Comparison of ENCODE assay signal across 1 cellular context in genomic region chr10:127195041-127195506, GRCh38.
TF ChIP-seq lines count a peak whose summit lies in the region.

No MANE protein-coding gene starts in this region.

TF ChIP-seq in GM23338, 12 proteins besides CTCF, POLR2A, EP300 and RAD21 (continued from another document):
- TF ChIP-seq, protein P1, sequence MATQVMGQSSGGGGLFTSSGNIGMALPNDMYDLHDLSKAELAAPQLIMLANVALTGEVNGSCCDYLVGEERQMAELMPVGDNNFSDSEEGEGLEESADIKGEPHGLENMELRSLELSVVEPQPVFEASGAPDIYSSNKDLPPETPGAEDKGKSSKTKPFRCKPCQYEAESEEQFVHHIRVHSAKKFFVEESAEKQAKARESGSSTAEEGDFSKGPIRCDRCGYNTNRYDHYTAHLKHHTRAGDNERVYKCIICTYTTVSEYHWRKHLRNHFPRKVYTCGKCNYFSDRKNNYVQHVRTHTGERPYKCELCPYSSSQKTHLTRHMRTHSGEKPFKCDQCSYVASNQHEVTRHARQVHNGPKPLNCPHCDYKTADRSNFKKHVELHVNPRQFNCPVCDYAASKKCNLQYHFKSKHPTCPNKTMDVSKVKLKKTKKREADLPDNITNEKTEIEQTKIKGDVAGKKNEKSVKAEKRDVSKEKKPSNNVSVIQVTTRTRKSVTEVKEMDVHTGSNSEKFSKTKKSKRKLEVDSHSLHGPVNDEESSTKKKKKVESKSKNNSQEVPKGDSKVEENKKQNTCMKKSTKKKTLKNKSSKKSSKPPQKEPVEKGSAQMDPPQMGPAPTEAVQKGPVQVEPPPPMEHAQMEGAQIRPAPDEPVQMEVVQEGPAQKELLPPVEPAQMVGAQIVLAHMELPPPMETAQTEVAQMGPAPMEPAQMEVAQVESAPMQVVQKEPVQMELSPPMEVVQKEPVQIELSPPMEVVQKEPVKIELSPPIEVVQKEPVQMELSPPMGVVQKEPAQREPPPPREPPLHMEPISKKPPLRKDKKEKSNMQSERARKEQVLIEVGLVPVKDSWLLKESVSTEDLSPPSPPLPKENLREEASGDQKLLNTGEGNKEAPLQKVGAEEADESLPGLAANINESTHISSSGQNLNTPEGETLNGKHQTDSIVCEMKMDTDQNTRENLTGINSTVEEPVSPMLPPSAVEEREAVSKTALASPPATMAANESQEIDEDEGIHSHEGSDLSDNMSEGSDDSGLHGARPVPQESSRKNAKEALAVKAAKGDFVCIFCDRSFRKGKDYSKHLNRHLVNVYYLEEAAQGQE (IDR thresholded peaks at IDR 0.05; ENCODE audit: unreplicated experiment): no peak
- TF ChIP-seq ZNF114 (CRISPR knock-in tag; IDR thresholded peaks at IDR 0.05): no peak
- TF ChIP-seq, protein P2, sequence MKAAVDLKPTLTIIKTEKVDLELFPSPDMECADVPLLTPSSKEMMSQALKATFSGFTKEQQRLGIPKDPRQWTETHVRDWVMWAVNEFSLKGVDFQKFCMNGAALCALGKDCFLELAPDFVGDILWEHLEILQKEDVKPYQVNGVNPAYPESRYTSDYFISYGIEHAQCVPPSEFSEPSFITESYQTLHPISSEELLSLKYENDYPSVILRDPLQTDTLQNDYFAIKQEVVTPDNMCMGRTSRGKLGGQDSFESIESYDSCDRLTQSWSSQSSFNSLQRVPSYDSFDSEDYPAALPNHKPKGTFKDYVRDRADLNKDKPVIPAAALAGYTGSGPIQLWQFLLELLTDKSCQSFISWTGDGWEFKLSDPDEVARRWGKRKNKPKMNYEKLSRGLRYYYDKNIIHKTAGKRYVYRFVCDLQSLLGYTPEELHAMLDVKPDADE (IDR thresholded peaks at IDR 0.05): no peak
- TF ChIP-seq EZH2 (IDR thresholded peaks at IDR 0.05; ENCODE audit: low read depth, unreplicated experiment): no peak
- no peak for TF ChIP-seq JUNB (IDR thresholded peaks at IDR 0.05; ENCODE audit: unreplicated experiment)
- no peak for TF ChIP-seq ZNF331 (CRISPR knock-in tag; IDR thresholded peaks at IDR 0.05; ENCODE audit: low read depth)
- TF ChIP-seq STAT1 (IDR thresholded peaks at IDR 0.05; ENCODE audit: unreplicated experiment): no peak
- TF ChIP-seq, protein P3, sequence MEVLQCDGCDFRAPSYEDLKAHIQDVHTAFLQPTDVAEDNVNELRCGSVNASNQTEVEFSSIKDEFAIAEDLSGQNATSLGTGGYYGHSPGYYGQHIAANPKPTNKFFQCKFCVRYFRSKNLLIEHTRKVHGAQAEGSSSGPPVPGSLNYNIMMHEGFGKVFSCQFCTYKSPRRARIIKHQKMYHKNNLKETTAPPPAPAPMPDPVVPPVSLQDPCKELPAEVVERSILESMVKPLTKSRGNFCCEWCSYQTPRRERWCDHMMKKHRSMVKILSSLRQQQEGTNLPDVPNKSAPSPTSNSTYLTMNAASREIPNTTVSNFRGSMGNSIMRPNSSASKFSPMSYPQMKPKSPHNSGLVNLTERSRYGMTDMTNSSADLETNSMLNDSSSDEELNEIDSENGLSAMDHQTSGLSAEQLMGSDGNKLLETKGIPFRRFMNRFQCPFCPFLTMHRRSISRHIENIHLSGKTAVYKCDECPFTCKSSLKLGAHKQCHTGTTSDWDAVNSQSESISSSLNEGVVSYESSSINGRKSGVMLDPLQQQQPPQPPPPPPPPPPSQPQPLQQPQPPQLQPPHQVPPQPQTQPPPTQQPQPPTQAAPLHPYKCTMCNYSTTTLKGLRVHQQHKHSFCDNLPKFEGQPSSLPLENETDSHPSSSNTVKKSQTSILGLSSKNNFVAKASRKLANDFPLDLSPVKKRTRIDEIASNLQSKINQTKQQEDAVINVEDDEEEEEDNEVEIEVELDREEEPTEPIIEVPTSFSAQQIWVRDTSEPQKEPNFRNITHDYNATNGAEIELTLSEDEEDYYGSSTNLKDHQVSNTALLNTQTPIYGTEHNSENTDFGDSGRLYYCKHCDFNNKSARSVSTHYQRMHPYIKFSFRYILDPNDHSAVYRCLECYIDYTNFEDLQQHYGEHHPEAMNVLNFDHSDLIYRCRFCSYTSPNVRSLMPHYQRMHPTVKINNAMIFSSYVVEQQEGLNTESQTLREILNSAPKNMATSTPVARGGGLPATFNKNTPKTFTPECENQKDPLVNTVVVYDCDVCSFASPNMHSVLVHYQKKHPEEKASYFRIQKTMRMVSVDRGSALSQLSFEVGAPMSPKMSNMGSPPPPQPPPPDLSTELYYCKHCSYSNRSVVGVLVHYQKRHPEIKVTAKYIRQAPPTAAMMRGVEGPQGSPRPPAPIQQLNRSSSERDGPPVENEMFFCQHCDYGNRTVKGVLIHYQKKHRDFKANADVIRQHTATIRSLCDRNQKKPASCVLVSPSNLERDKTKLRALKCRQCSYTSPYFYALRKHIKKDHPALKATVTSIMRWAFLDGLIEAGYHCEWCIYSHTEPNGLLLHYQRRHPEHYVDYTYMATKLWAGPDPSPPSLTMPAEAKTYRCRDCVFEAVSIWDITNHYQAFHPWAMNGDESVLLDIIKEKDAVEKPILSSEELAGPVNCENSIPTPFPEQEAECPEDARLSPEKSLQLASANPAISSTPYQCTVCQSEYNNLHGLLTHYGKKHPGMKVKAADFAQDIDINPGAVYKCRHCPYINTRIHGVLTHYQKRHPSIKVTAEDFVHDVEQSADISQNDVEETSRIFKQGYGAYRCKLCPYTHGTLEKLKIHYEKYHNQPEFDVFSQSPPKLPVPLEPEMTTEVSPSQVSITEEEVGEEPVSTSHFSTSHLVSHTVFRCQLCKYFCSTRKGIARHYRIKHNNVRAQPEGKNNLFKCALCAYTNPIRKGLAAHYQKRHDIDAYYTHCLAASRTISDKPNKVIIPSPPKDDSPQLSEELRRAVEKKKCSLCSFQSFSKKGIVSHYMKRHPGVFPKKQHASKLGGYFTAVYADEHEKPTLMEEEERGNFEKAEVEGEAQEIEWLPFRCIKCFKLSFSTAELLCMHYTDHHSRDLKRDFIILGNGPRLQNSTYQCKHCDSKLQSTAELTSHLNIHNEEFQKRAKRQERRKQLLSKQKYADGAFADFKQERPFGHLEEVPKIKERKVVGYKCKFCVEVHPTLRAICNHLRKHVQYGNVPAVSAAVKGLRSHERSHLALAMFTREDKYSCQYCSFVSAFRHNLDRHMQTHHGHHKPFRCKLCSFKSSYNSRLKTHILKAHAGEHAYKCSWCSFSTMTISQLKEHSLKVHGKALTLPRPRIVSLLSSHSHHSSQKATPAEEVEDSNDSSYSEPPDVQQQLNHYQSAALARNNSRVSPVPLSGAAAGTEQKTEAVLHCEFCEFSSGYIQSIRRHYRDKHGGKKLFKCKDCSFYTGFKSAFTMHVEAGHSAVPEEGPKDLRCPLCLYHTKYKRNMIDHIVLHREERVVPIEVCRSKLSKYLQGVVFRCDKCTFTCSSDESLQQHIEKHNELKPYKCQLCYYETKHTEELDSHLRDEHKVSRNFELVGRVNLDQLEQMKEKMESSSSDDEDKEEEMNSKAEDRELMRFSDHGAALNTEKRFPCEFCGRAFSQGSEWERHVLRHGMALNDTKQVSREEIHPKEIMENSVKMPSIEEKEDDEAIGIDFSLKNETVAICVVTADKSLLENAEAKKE (CRISPR knock-in tag; IDR thresholded peaks at IDR 0.05): no peak
- no peak for TF ChIP-seq CREB1 (CRISPR knock-in tag; IDR thresholded peaks at IDR 0.05; ENCODE audit: low read depth)
- no peak for TF ChIP-seq EZH2phosphoT487 (IDR thresholded peaks at IDR 0.05; ENCODE audit: unreplicated experiment)
- no peak for TF ChIP-seq POLR2AphosphoS5 (IDR thresholded peaks at IDR 0.05; ENCODE audit: low read depth)
TF ChIP-seq in GM23338: peak in this region for 0.
